Comparison of ENCODE assay signal across 12 cellular contexts in the genomic region with DNA sequence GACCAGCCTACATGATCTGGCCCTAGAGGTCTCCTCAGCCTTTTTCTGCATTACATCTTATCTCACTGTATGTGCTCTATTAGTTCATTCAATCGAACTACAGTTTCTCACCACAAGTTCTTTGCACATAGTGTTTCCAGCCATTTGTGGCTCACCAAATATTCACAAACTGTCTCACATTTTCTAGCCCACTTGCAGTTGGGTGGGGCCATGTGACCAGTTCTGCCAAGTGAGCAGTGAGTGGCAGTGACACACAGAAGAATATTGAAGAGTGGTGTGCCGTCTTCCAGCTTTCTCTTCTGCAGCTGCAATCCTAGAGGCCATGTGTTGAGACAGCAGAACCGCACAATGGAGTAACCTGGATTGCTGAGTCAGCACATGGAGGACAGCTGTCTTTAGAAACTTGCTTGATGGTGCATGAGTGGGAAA.
A peak's percentile ranks its signal among the peaks of the same experiment; 100 is the strongest.
DNase-seq lines count a peak whose midpoint lies in the region; ATAC-seq and TF ChIP-seq lines count a peak whose summit lies in the region.
"Had no signal": no experiment of that assay in that cellular context is flagged by ENCODE, and none has a peak within 500 bp of the region (broad histone marks: within the 10 kb centered on the region; RNA-seq: fewer than 3 reads in every experiment).

No MANE protein-coding gene starts in this region.

- H3K36me3 ChIP-seq in CD8-positive, alpha-beta T cell (ENCODE audit: insufficient read depth, low read length) = no peaks in the 10 kb centered on the region
- H3K36me3 ChIP-seq in naive thymus-derived CD4-positive, alpha-beta T cell (ENCODE audit: control insufficient read depth in 2 of 3, insufficient read depth in 3 of 3, low read length in 3 of 3) = no peaks in the 10 kb centered on the region
- H3K36me3 ChIP-seq in Peyer's patch = no peaks in the 10 kb centered on the region
- H3K36me3 ChIP-seq: tibial nerve had no signal

- CTCF ChIA-PET in CD8-positive, alpha-beta T cell (lab: Charles Lee) = interaction anchor here (1.0 to 1.4 kb wide), 2 partner anchors 10 to 30 kb away, joined by 3 read pairs; no protein-coding TSS in a partner anchor
- CTCF ChIA-PET in naive thymus-derived CD4-positive, alpha-beta T cell (lab: Charles Lee) = no interaction called here

- intact Hi-C loops in CD8-positive, alpha-beta T cell (cut with DNase I, micrococcal nuclease) = no loop called here
- intact Hi-C loops in naive thymus-derived CD4-positive, alpha-beta T cell (cut with micrococcal nuclease) = no loop called here

- no peak for TF ChIP-seq CTCF in CD8-positive, alpha-beta T cell (IDR thresholded peaks at IDR 0.05)
- TF ChIP-seq CTCF in Peyer's patch (IDR thresholded peaks at IDR 0.05) = no peak

- no peaks in the 10 kb centered on the region for H3K4me1 ChIP-seq in CD8-positive, alpha-beta T cell (ENCODE audit: insufficient read depth, low read length)
- peaks cover 0 to 8% of the 10 kb centered on the region in 2 donors for H3K4me1 ChIP-seq in naive thymus-derived CD4-positive, alpha-beta T cell (ENCODE audit: control insufficient read depth in 2 of 2, insufficient read depth in 2 of 2, low read length in 2 of 2)
- no peaks in the 10 kb centered on the region for H3K4me1 ChIP-seq in Peyer's patch

- no peaks in the 10 kb centered on the region for H3K9me3 ChIP-seq in CD8-positive, alpha-beta T cell (ENCODE audit: low read length)
- H3K9me3 ChIP-seq in naive thymus-derived CD4-positive, alpha-beta T cell (ENCODE audit: control insufficient read depth in 2 of 3, low read length in 3 of 3) = no peaks in the 10 kb centered on the region
- no peaks in the 10 kb centered on the region for H3K9me3 ChIP-seq in Peyer's patch
- H3K9me3 ChIP-seq: tibial nerve had no signal

- peak in 2 of 7 experiments; percentile 31 to 47 for DNase-seq in CD8-positive, alpha-beta T cell
- DNase-seq in SK-N-DZ (ENCODE audit: low spot score) (peak; percentile 11), ACHN (no peak), Peyer's patch (no peak), GM19238 (ENCODE audit: insufficient read length, low spot score) (no peak)
- DNase-seq in naive thymus-derived CD4-positive, alpha-beta T cell = no peak
- DNase-seq: activated CD4-positive, alpha-beta T cell treated with anti-CD3 and anti-CD28 coated beads for 1 hour; EL had no signal

- H3K27ac Mint-ChIP-seq in CD8-positive, alpha-beta T cell = no peak overlapping the region
- H3K27ac Mint-ChIP-seq in naive thymus-derived CD4-positive, alpha-beta T cell = peak overlapping the region in 2 of 9 donors; percentile 14 to 46
- H3K27ac Mint-ChIP-seq: dendritic cell treated with granulocyte-macrophage colony-stimulating factor and Interleukin-4, amounts not matched to agents 40 ng/mL and 50 ng/mL, for 4 days had no signal

- no peaks in the 10 kb centered on the region for H3K36me3 Mint-ChIP-seq in CD8-positive, alpha-beta T cell
- no peaks in the 10 kb centered on the region for H3K36me3 Mint-ChIP-seq in naive thymus-derived CD4-positive, alpha-beta T cell

- in situ Hi-C loops in ACHN (cut with HindIII; ENCODE audit: low pct_ligation_motif_present, low pct_unique_long_range_greater_than_20kb, low sequenced_read_pairs) = no loop called here

- H3K27me3 Mint-ChIP-seq in CD8-positive, alpha-beta T cell (ENCODE audit: low read depth) = no peaks in the 10 kb centered on the region
- peaks cover 0 to 6% (median 4%) of the 10 kb centered on the region in 5 donors for H3K27me3 Mint-ChIP-seq in naive thymus-derived CD4-positive, alpha-beta T cell
- H3K27me3 Mint-ChIP-seq: dendritic cell treated with granulocyte-macrophage colony-stimulating factor and Interleukin-4, amounts not matched to agents 40 ng/mL and 50 ng/mL, for 4 days had no signal

- no peaks in the 10 kb centered on the region for H3K9me3 Mint-ChIP-seq in CD8-positive, alpha-beta T cell
- H3K9me3 Mint-ChIP-seq in naive thymus-derived CD4-positive, alpha-beta T cell = no peaks in the 10 kb centered on the region
- H3K9me3 Mint-ChIP-seq: dendritic cell treated with granulocyte-macrophage colony-stimulating factor and Interleukin-4, amounts not matched to agents 40 ng/mL and 50 ng/mL, for 4 days had no signal

- ATAC-seq in CD8-positive, alpha-beta T cell = peak; percentile 77
- ATAC-seq in GM19463 (IDR thresholded peaks at IDR 0.05; ENCODE audit: unreplicated experiment) (peak; percentile 43), HG02973 (IDR thresholded peaks at IDR 0.05; ENCODE audit: unreplicated experiment) (no peak)
- peak; percentile 67 for ATAC-seq in naive thymus-derived CD4-positive, alpha-beta T cell

- H3K4me3 ChIP-seq in CD8-positive, alpha-beta T cell (ENCODE audit: low read depth, low read length) = no peak overlapping the region
- no peak overlapping the region for H3K4me3 ChIP-seq in naive thymus-derived CD4-positive, alpha-beta T cell (ENCODE audit: low read length)
- H3K4me3 ChIP-seq in Peyer's patch = no peak overlapping the region
- H3K4me3 ChIP-seq: tibial nerve had no signal

- H3K4me3 Mint-ChIP-seq in CD8-positive, alpha-beta T cell = no peak overlapping the region
- H3K4me3 Mint-ChIP-seq in naive thymus-derived CD4-positive, alpha-beta T cell = no peak overlapping the region
- H3K4me3 Mint-ChIP-seq: dendritic cell treated with granulocyte-macrophage colony-stimulating factor and Interleukin-4, amounts not matched to agents 40 ng/mL and 50 ng/mL, for 4 days had no signal

- TF ChIP-seq POLR2A in Peyer's patch (IDR thresholded peaks at IDR 0.05) = no peak

- H3K27ac ChIP-seq in CD8-positive, alpha-beta T cell (ENCODE audit: low read depth, low read length) = no peak overlapping the region
- H3K27ac ChIP-seq in naive thymus-derived CD4-positive, alpha-beta T cell (ENCODE audit: low read depth, low read length) = no peak overlapping the region
- H3K27ac ChIP-seq in Peyer's patch = no peak overlapping the region
- H3K27ac ChIP-seq: tibial nerve had no signal

- peaks cover 7% of the 10 kb centered on the region for H3K4me1 Mint-ChIP-seq in CD8-positive, alpha-beta T cell (ENCODE audit: low read depth)
- peaks cover 0 to 9% (median 0%) of the 10 kb centered on the region in 7 donors for H3K4me1 Mint-ChIP-seq in naive thymus-derived CD4-positive, alpha-beta T cell

- POLR2A ChIA-PET in CD8-positive, alpha-beta T cell (lab: Charles Lee) = interaction anchor here (0.7 kb wide), 1 partner anchor 25 kb away, joined by 3 read pairs; no protein-coding TSS in a partner anchor
- POLR2A ChIA-PET in naive thymus-derived CD4-positive, alpha-beta T cell (lab: Charles Lee) = no interaction called here

- no peaks in the 10 kb centered on the region for H3K27me3 ChIP-seq in CD8-positive, alpha-beta T cell (ENCODE audit: insufficient read depth, low read length)
- no peaks in the 10 kb centered on the region for H3K27me3 ChIP-seq in naive thymus-derived CD4-positive, alpha-beta T cell (ENCODE audit: control insufficient read depth in 2 of 2, insufficient read depth in 2 of 2, low read length in 2 of 2)
- no peaks in the 10 kb centered on the region for H3K27me3 ChIP-seq in Peyer's patch
- H3K27me3 ChIP-seq: tibial nerve had no signal
